Comparison of ENCODE assay signal across 18 cellular contexts in the genomic region with DNA sequence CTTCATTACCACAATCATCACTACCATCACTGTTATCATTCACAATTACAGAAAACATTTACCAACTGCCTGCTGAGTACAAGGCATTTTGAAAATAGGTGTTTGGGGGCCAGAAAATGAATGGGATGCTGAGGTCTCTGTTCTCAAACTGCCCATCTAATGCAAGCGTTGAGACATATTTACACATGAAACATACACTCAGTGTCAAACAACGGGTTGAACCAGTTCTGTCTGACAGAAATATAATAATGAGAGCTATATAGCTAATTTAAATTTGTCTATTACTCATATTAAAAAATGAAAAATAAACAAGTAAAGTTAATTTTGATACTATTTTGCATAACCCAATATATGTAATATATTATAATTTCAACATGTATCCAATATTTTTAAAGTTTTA.
"Had no signal": no experiment of that assay in that cellular context is flagged by ENCODE, and none has a peak within 500 bp of the region (broad histone marks: within the 10 kb centered on the region; RNA-seq: fewer than 3 reads in every experiment).

No MANE protein-coding gene starts in this region.

- H3K27me3 ChIP-seq: adrenal gland, heart left ventricle, stomach had no signal

- H3K9me3 Mint-ChIP-seq: activated CD4-positive, alpha-beta T cell treated with anti-CD3 and anti-CD28 coated beads, Interleukin-2, amount 10 ng/mL, durations not matched to agents 7 days and 5 days; activated naive CD4-positive, alpha-beta T cell treated with anti-CD3 and anti-CD28 coated beads, Interleukin-2, amount 10 ng/mL, durations not matched to agents 7 days and 5 days; activated T-helper 17 cell treated with anti-CD3 and anti-CD28 coated beads, Interleukin-2, amount 50 U/mL, for 72 hours; central memory CD8-positive, alpha-beta T cell; nephron had no signal

- H3K4me3 ChIP-seq: adrenal gland, heart left ventricle, skin epidermis, stomach, thoracic aorta had no signal

- H3K36me3 Mint-ChIP-seq: activated naive CD4-positive, alpha-beta T cell treated with anti-CD3 and anti-CD28 coated beads, Interleukin-2, amount 10 ng/mL, durations not matched to agents 7 days and 5 days had no signal

- H3K4me3 Mint-ChIP-seq: activated CD4-positive, alpha-beta T cell treated with anti-CD3 and anti-CD28 coated beads, Interleukin-2, amount 10 ng/mL, durations not matched to agents 7 days and 5 days; activated naive CD4-positive, alpha-beta T cell treated with anti-CD3 and anti-CD28 coated beads, Interleukin-2, amount 10 ng/mL, durations not matched to agents 7 days and 5 days; activated T-helper 17 cell treated with anti-CD3 and anti-CD28 coated beads, Interleukin-2, amount 50 U/mL, for 72 hours; central memory CD8-positive, alpha-beta T cell; nephron had no signal

- H3K9me3 ChIP-seq: adrenal gland, thoracic aorta had no signal

- ATAC-seq: activated T-helper 17 cell treated with anti-CD3 and anti-CD28 coated beads, Interleukin-2, amount 50 U/mL, for 72 hours; heart left ventricle; left ventricle myocardium superior had no signal

- H3K36me3 ChIP-seq: adrenal gland, heart left ventricle, stomach, thoracic aorta had no signal

- H3K27ac Mint-ChIP-seq: activated CD4-positive, alpha-beta T cell treated with anti-CD3 and anti-CD28 coated beads, Interleukin-2, amount 10 ng/mL, durations not matched to agents 7 days and 5 days; activated naive CD4-positive, alpha-beta T cell treated with anti-CD3 and anti-CD28 coated beads, Interleukin-2, amount 10 ng/mL, durations not matched to agents 7 days and 5 days; activated T-helper 17 cell treated with anti-CD3 and anti-CD28 coated beads, Interleukin-2, amount 50 U/mL, for 72 hours; nephron had no signal

- H3K4me1 ChIP-seq: adrenal gland, heart left ventricle had no signal

- FAIRE-seq: frontal cortex, kidney had no signal

- DNase-seq: activated CD4-positive, alpha-beta T cell treated with anti-CD3 and anti-CD28 coated beads, Interleukin-2, amount 10 ng/mL, durations not matched to agents 7 days and 5 days; activated CD8-positive, alpha-beta memory T cell treated with anti-CD3 and anti-CD28 coated beads for 24 hours; activated naive CD4-positive, alpha-beta T cell treated with anti-CD3 and anti-CD28 coated beads, Interleukin-2, amount 10 ng/mL, durations not matched to agents 7 days and 5 days; adrenal gland; cortex of kidney; effector CD8-positive, alpha-beta T cell; heart left ventricle; kidney; left ventricle myocardium superior; mesendoderm; stimulated activated CD4-positive, alpha-beta T cell treated with anti-CD3 and anti-CD28 coated beads, Interleukin-4, amount 100 ng/mL, for 4 hours; stomach had no signal

- H3K27ac ChIP-seq: adrenal gland, heart left ventricle, skin epidermis, stomach, thoracic aorta had no signal

- H3K27me3 Mint-ChIP-seq: activated CD4-positive, alpha-beta T cell treated with anti-CD3 and anti-CD28 coated beads, Interleukin-2, amount 10 ng/mL, durations not matched to agents 7 days and 5 days; activated naive CD4-positive, alpha-beta T cell treated with anti-CD3 and anti-CD28 coated beads, Interleukin-2, amount 10 ng/mL, durations not matched to agents 7 days and 5 days had no signal

- H3K4me1 Mint-ChIP-seq: activated CD4-positive, alpha-beta T cell treated with anti-CD3 and anti-CD28 coated beads, Interleukin-2, amount 10 ng/mL, durations not matched to agents 7 days and 5 days; activated naive CD4-positive, alpha-beta T cell treated with anti-CD3 and anti-CD28 coated beads, Interleukin-2, amount 10 ng/mL, durations not matched to agents 7 days and 5 days; activated T-helper 17 cell treated with anti-CD3 and anti-CD28 coated beads, Interleukin-2, amount 50 U/mL, for 72 hours; central memory CD8-positive, alpha-beta T cell had no signal
